ENCODE assay signal across 15 cellular contexts in genomic region chr9:88732128-88732527, GRCh38.
A peak's percentile ranks its signal among the peaks of the same experiment; 100 is the strongest.
DNase-seq lines count a peak whose midpoint lies in the region; ATAC-seq and TF ChIP-seq lines count a peak whose summit lies in the region.
"Had no signal": no experiment of that assay in that cellular context is flagged by ENCODE, and none has a peak within 500 bp of the region (broad histone marks: within the 10 kb centered on the region; RNA-seq: fewer than 3 reads in every experiment).

No MANE protein-coding gene starts in this region.

- H3K27me3 Mint-ChIP-seq in glutamatergic neuron (ENCODE audit: unreplicated experiment) = no peaks in the 10 kb centered on the region
- peaks cover 19 to 54% of the 10 kb centered on the region in 2 donors for H3K27me3 Mint-ChIP-seq in stimulated activated naive B cell treated with anti-CD40 and anti-IgM and Interleukin-4, amounts not matched to agents 10 μg/mL and 1 μg/mL and 100 μg/mL, for 72 hours

- H3K4me1 ChIP-seq in aorta (ENCODE audit: control insufficient read depth in 1 of 2, insufficient read depth in 2 of 2, low read length in 2 of 2) = peaks cover 0 to 6% of the 10 kb centered on the region in 2 donors

- no peak for TF ChIP-seq CTCF in glutamatergic neuron (IDR thresholded peaks at IDR 0.05; ENCODE audit: partially characterized antibody, unreplicated experiment)

- no peak overlapping the region for H3K4me3 Mint-ChIP-seq in glutamatergic neuron (ENCODE audit: unreplicated experiment)
- no peak overlapping the region for H3K4me3 Mint-ChIP-seq in stimulated activated naive B cell treated with anti-CD40 and anti-IgM and Interleukin-4, amounts not matched to agents 10 μg/mL and 1 μg/mL and 100 μg/mL, for 72 hours
- H3K4me3 Mint-ChIP-seq: activated T-cell treated with anti-CD3 and anti-CD28 coated beads, Interleukin-2, amount 50 U/mL, for 24 hours; CD4-positive, alpha-beta memory T cell had no signal

- no peaks in the 10 kb centered on the region for H3K9me3 ChIP-seq in aorta (ENCODE audit: control insufficient read depth, low read length)

- H3K36me3 Mint-ChIP-seq in glutamatergic neuron (ENCODE audit: unreplicated experiment) = peaks cover 8% of the 10 kb centered on the region
- H3K36me3 Mint-ChIP-seq in stimulated activated naive B cell treated with anti-CD40 and anti-IgM and Interleukin-4, amounts not matched to agents 10 μg/mL and 1 μg/mL and 100 μg/mL, for 72 hours = no peaks in the 10 kb centered on the region
- H3K36me3 Mint-ChIP-seq: CD4-positive, alpha-beta memory T cell had no signal

- intact Hi-C loops in aorta (cut with DNase I) = loop anchor here (5.0 to 10.0 kb wide), 3 partner anchors 125 to 263 kb away; partner anchors contain the start of gene S1PR3 (in 1 of the 2)

- no peaks in the 10 kb centered on the region for H3K27me3 ChIP-seq in aorta (ENCODE audit: control insufficient read depth in 1 of 2, insufficient read depth in 2 of 2, low read length in 1 of 2)

- H3K27ac Mint-ChIP-seq in glutamatergic neuron (ENCODE audit: unreplicated experiment) = no peak overlapping the region
- no peak overlapping the region for H3K27ac Mint-ChIP-seq in stimulated activated naive B cell treated with anti-CD40 and anti-IgM and Interleukin-4, amounts not matched to agents 10 μg/mL and 1 μg/mL and 100 μg/mL, for 72 hours
- H3K27ac Mint-ChIP-seq: activated T-cell treated with anti-CD3 and anti-CD28 coated beads, Interleukin-2, amount 50 U/mL, for 24 hours; CD4-positive, alpha-beta memory T cell had no signal

- H3K4me3 ChIP-seq in aorta (ENCODE audit: low read length in 2 of 2) = no peak overlapping the region

- WGBS in aorta, 2 donors = 49 to 60% methylated on average over 4 of the region's 4 CpGs

- ATAC-seq in aorta (ENCODE audit: low FRiP score) = peak; percentile 56
- no peak for ATAC-seq in stimulated activated naive B cell treated with anti-CD40 and anti-IgM and Interleukin-4, amounts not matched to agents 10 μg/mL and 1 μg/mL and 100 μg/mL, for 72 hours (replicated peaks)

- peak; percentile 8 for DNase-seq in NCI-H1105 treated with DMSO at 0.1 percent for 48 hours (lab: John Stamatoyannopoulos, UW)
- DNase-seq in NCI-H1105 (lab: John Stamatoyannopoulos, UW) = no peak
- DNase-seq in fibroblast of peridontal ligament (ENCODE audit: extremely low read depth) = peak; percentile 56
- DNase-seq in myocyte (ENCODE audit: low read depth) = peak; percentile 35
- no peak for DNase-seq in aorta
- no peak for DNase-seq in glutamatergic neuron
- DNase-seq in GM03348 (ENCODE audit: low spot score) = no peak
- DNase-seq in stimulated activated naive B cell treated with anti-CD40 and anti-IgM and Interleukin-4, amounts not matched to agents 10 μg/mL and 1 μg/mL and 100 μg/mL, for 72 hours = no peak
- DNase-seq: activated CD4-positive, CD25-positive, alpha-beta regulatory T cell; activated T-cell treated with anti-CD3 and anti-CD28 coated beads, Interleukin-2, amount 50 U/mL, for 24 hours; CD4-positive, alpha-beta memory T cell; GDM1; GOT3; Kasumi-1 had no signal

- H3K36me3 ChIP-seq in aorta (ENCODE audit: control insufficient read depth in 1 of 2, insufficient read depth in 2 of 2, low read length in 1 of 2) = no peaks in the 10 kb centered on the region

- H3K9me3 Mint-ChIP-seq in glutamatergic neuron (ENCODE audit: unreplicated experiment) = peaks cover 2% of the 10 kb centered on the region
- peaks cover 11% of the 10 kb centered on the region in 2 donors for H3K9me3 Mint-ChIP-seq in stimulated activated naive B cell treated with anti-CD40 and anti-IgM and Interleukin-4, amounts not matched to agents 10 μg/mL and 1 μg/mL and 100 μg/mL, for 72 hours
- H3K9me3 Mint-ChIP-seq: activated T-cell treated with anti-CD3 and anti-CD28 coated beads, Interleukin-2, amount 50 U/mL, for 24 hours had no signal

- H3K4me1 Mint-ChIP-seq in glutamatergic neuron (ENCODE audit: low read depth, unreplicated experiment) = peaks cover 12% of the 10 kb centered on the region
- no peaks in the 10 kb centered on the region for H3K4me1 Mint-ChIP-seq in stimulated activated naive B cell treated with anti-CD40 and anti-IgM and Interleukin-4, amounts not matched to agents 10 μg/mL and 1 μg/mL and 100 μg/mL, for 72 hours
- H3K4me1 Mint-ChIP-seq: CD4-positive, alpha-beta memory T cell had no signal

- H3K27ac ChIP-seq in aorta (ENCODE audit: low read depth in 1 of 2, low read length in 2 of 2) = no peak overlapping the region
- H3K27ac ChIP-seq: 22Rv1 had no signal

Comparison
In these comparisons a context has a peak if more than half of its experiments do, and no peak if none do; other contexts are left out.
1. DNase-seq: peak in NCI-H1105 treated with DMSO at 0.1 percent for 48 hours (single experiment), fibroblast of peridontal ligament (single experiment) and myocyte (single experiment); none in NCI-H1105 (single experiment), aorta (0 of 2), glutamatergic neuron (single experiment), GM03348 (single experiment) and stimulated activated naive B cell treated with anti-CD40 and anti-IgM and Interleukin-4, amounts not matched to agents 10 μg/mL and 1 μg/mL and 100 μg/mL, for 72 hours (single experiment).